Comparison of ENCODE assay signal across 19 cellular contexts in the genomic region with DNA sequence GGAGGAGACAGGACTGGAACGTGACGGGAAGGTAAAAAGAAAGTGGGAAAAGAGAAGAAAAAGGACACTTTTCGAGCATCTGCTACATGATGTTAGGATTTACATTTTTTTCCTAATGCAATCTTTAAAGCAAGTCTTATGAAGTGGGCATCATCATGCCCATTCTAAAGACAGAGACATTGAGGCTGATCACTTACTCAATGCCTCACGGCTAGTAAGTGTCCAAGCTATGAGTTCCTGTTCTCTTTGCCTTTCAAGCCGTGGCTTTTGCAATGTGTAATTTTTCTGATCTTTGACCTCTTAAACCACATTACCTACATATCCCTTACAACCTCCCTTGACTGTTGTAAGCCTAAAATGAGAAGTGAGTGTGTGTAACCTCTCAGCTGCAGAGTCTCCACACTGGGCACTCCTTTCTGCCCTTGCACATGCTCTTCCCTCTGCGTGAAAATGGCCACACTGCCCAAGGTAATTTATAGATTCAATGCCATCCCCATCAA.
A peak's percentile ranks its signal among the peaks of the same experiment; 100 is the strongest.
DNase-seq lines count a peak whose midpoint lies in the region; ATAC-seq lines count a peak whose summit lies in the region.
"Had no signal": no experiment of that assay in that cellular context is flagged by ENCODE, and none has a peak within 500 bp of the region (broad histone marks: within the 10 kb centered on the region; RNA-seq: fewer than 3 reads in every experiment).

No MANE protein-coding gene starts in this region.

- H3K36me3 ChIP-seq in thymus (ENCODE audit: control insufficient read depth, insufficient read depth) (no peaks in the 10 kb centered on the region), HAP-1 (replicated peaks) (no peaks in the 10 kb centered on the region)
- H3K36me3 ChIP-seq: vagina had no signal

- H3K4me1 ChIP-seq in thymus (ENCODE audit: control insufficient read depth, insufficient read depth, low read length) (peaks cover 22% of the 10 kb centered on the region), HAP-1 (no peaks in the 10 kb centered on the region)
- H3K4me1 ChIP-seq: testis, vagina had no signal

- in situ Hi-C loops in HAP-1 (cut with MboI; ENCODE audit: low sequenced_read_pairs), result no loop called here

- H3K36me3 Mint-ChIP-seq in activated naive CD4-positive, alpha-beta T cell treated with anti-CD3 and anti-CD28 coated beads, Interleukin-2, amount 10 ng/mL, durations not matched to agents 7 days and 5 days, result peaks cover 8% of the 10 kb centered on the region
- peaks cover 21 to 38% of the 10 kb centered on the region in 2 donors for H3K36me3 Mint-ChIP-seq in activated naive CD4-positive, alpha-beta T cell treated with anti-CD3 and anti-CD28 coated beads, Interleukin-2, amount 50 U/mL, for 72 hours
- H3K36me3 Mint-ChIP-seq: stimulated activated memory B cell treated with anti-CD40 and anti-IgM and Interleukin-4, amounts not matched to agents 10 μg/mL and 1 μg/mL and 100 μg/mL, for 72 hours had no signal

- H3K4me3 ChIP-seq in thymus (ENCODE audit: low read length) (no peak overlapping the region), HAP-1 (no peak overlapping the region)
- H3K4me3 ChIP-seq: testis, vagina had no signal

- H3K27ac ChIP-seq in thymus (ENCODE audit: low read depth), result peak overlapping the region; percentile 53
- H3K27ac ChIP-seq: C4-2B, testis, vagina had no signal

- whole genome bisulfite sequencing in thymus, result 95% methylated on average over 6 of the region's 6 CpGs

- ATAC-seq in activated naive CD4-positive, alpha-beta T cell treated with anti-CD3 and anti-CD28 coated beads, Interleukin-2, amount 50 U/mL, for 72 hours, result peak in 1 of 2 donors; percentile 38
- ATAC-seq: natural killer cell treated with Interleukin-12 subunit alpha and Interleukin-12 subunit beta and Interleukin-15 and Interleukin-18, amount 100 ng/mL, for 72 hours; Right ventricle myocardium inferior; stimulated activated memory B cell treated with anti-CD40 and anti-IgM and Interleukin-4, amounts not matched to agents 10 μg/mL and 1 μg/mL and 100 μg/mL, for 72 hours had no signal

- H3K27me3 ChIP-seq in thymus (ENCODE audit: control insufficient read depth, insufficient read depth) (no peaks in the 10 kb centered on the region), HAP-1 (ENCODE audit: low read depth) (no peaks in the 10 kb centered on the region)
- H3K27me3 ChIP-seq: testis, vagina had no signal

- H3K9me3 ChIP-seq in thymus (ENCODE audit: control insufficient read depth) (no peaks in the 10 kb centered on the region), HAP-1 (no peaks in the 10 kb centered on the region)
- H3K9me3 ChIP-seq: testis, vagina had no signal

- CTCF ChIA-PET in activated naive CD4-positive, alpha-beta T cell treated with anti-CD3 and anti-CD28 coated beads, Interleukin-2, amount 10 ng/mL, durations not matched to agents 7 days and 5 days (lab: Charles Lee), result interaction anchor here (1.5 kb wide), 1 partner anchor 139 kb away, joined by 10 read pairs; no protein-coding TSS in a partner anchor

- peaks cover 42% of the 10 kb centered on the region for H3K4me1 Mint-ChIP-seq in activated naive CD4-positive, alpha-beta T cell treated with anti-CD3 and anti-CD28 coated beads, Interleukin-2, amount 10 ng/mL, durations not matched to agents 7 days and 5 days
- H3K4me1 Mint-ChIP-seq: stimulated activated memory B cell treated with anti-CD40 and anti-IgM and Interleukin-4, amounts not matched to agents 10 μg/mL and 1 μg/mL and 100 μg/mL, for 72 hours had no signal

- H3K27me3 Mint-ChIP-seq in activated naive CD4-positive, alpha-beta T cell treated with anti-CD3 and anti-CD28 coated beads, Interleukin-2, amount 10 ng/mL, durations not matched to agents 7 days and 5 days, result no peaks in the 10 kb centered on the region
- H3K27me3 Mint-ChIP-seq: stimulated activated memory B cell treated with anti-CD40 and anti-IgM and Interleukin-4, amounts not matched to agents 10 μg/mL and 1 μg/mL and 100 μg/mL, for 72 hours had no signal

- no peak overlapping the region for H3K4me3 Mint-ChIP-seq in activated naive CD4-positive, alpha-beta T cell treated with anti-CD3 and anti-CD28 coated beads, Interleukin-2, amount 10 ng/mL, durations not matched to agents 7 days and 5 days
- H3K4me3 Mint-ChIP-seq: natural killer cell treated with Interleukin-12 subunit alpha and Interleukin-12 subunit beta and Interleukin-15 and Interleukin-18, amount 100 ng/mL, for 72 hours; stimulated activated memory B cell treated with anti-CD40 and anti-IgM and Interleukin-4, amounts not matched to agents 10 μg/mL and 1 μg/mL and 100 μg/mL, for 72 hours had no signal

- DNase-seq in activated naive CD4-positive, alpha-beta T cell treated with anti-CD3 and anti-CD28 coated beads, Interleukin-2, amount 10 ng/mL, durations not matched to agents 7 days and 5 days, result no peak
- DNase-seq in activated naive CD4-positive, alpha-beta T cell treated with anti-CD3 and anti-CD28 coated beads, Interleukin-2, amount 50 U/mL, for 16 hours, result no peak
- DNase-seq in NOMO-1 treated with DMSO at 0.1 percent for 48 hours (lab: John Stamatoyannopoulos, UW; ENCODE audit: unreplicated experiment) (peak; percentile 80), HAP-1 (ENCODE audit: low spot score in 2 of 2) (no peak), retina (no peak)
- no peak for DNase-seq in activated naive CD4-positive, alpha-beta T cell treated with anti-CD3 and anti-CD28 coated beads, Interleukin-2, amount 50 U/mL, for 72 hours (ENCODE audit: low spot score in 2 of 2)
- DNase-seq: cerebellar nuclear complex, midbrain, NCI-H1105, NCI-H2029, NCI-H226, NCI-H774, testis had no signal

- H3K27ac Mint-ChIP-seq in activated naive CD4-positive, alpha-beta T cell treated with anti-CD3 and anti-CD28 coated beads, Interleukin-2, amount 10 ng/mL, durations not matched to agents 7 days and 5 days, result peak overlapping the region; percentile 89
- H3K27ac Mint-ChIP-seq in activated naive CD4-positive, alpha-beta T cell treated with anti-CD3 and anti-CD28 coated beads, Interleukin-2, amount 50 U/mL, for 72 hours, result peak overlapping the region; percentile 52 to 83
- H3K27ac Mint-ChIP-seq: stimulated activated memory B cell treated with anti-CD40 and anti-IgM and Interleukin-4, amounts not matched to agents 10 μg/mL and 1 μg/mL and 100 μg/mL, for 72 hours had no signal

- peaks cover 2% of the 10 kb centered on the region for H3K9me3 Mint-ChIP-seq in activated naive CD4-positive, alpha-beta T cell treated with anti-CD3 and anti-CD28 coated beads, Interleukin-2, amount 10 ng/mL, durations not matched to agents 7 days and 5 days
- peaks cover 16 to 22% of the 10 kb centered on the region in 2 donors for H3K9me3 Mint-ChIP-seq in activated naive CD4-positive, alpha-beta T cell treated with anti-CD3 and anti-CD28 coated beads, Interleukin-2, amount 50 U/mL, for 72 hours
